Comparison of ENCODE assay signal across 8 cellular contexts in genomic region chr12:53097564-53098353, GRCh38. TPM values are rescaled to one million over a fixed set of nuclear protein-coding genes. Genes with fewer than 3 reads are reported as not detected.
DNase-seq lines count a peak whose midpoint lies in the region; ATAC-seq and TF ChIP-seq lines count a peak whose summit lies in the region.

IGFBP6 (plus strand) TSS chr12:53097667; CDS start chr12:53097718, 51 bp downstream.

- H3K9me3 ChIP-seq in mucosa of stomach (ENCODE audit: control insufficient read depth, low read length) = no peaks in the 10 kb centered on the region

- peak; percentile 3 for TF ChIP-seq CTCF in epithelial cell of esophagus (IDR thresholded peaks at IDR 0.05; ENCODE audit: insufficient read depth, low read depth, low read length, missing control alignments)

- peak within 1 kb of the TSS; percentile 65 for H3K9ac ChIP-seq in mucosa of stomach (ENCODE audit: low read length)

- peak within 1 kb of the TSS; percentile 42 for H3K4me3 ChIP-seq in epithelial cell of esophagus (ENCODE audit: low read length)
- H3K4me3 ChIP-seq in mucosa of stomach (ENCODE audit: low read length) = peak within 1 kb of the TSS; percentile 17

- peak; percentile 52 for ATAC-seq in GM19324 (IDR thresholded peaks at IDR 0.05; ENCODE audit: low FRiP score, unreplicated experiment)
- ATAC-seq in stimulated activated naive CD8-positive, alpha-beta T cell treated with anti-CD3 and anti-CD28 coated beads, Interleukin-15, Interleukin-2, amounts not matched to agents 100 U/mL and 50 U/mL, for 24 hours = peak; percentile 47

- H3K4me1 ChIP-seq in mucosa of stomach (ENCODE audit: control insufficient read depth, insufficient read depth, low read length) = peaks cover 32% of the 10 kb centered on the region

- peak; percentile 40 for DNase-seq in AG08395 (ENCODE audit: low spot score)
- peak; percentile 47 for DNase-seq in NCI-H460 (ENCODE audit: extremely low read depth, low read depth)
- DNase-seq in activated T-cell treated with anti-CD3 and anti-CD28 coated beads for 1 hour (ENCODE audit: low read depth) = peak; percentile 42
- peak; percentile 47 for DNase-seq in epithelial cell of esophagus (ENCODE audit: low read depth)
- DNase-seq in stimulated activated naive CD8-positive, alpha-beta T cell treated with anti-CD3 and anti-CD28 coated beads, Interleukin-15, Interleukin-2, amounts not matched to agents 100 U/mL and 50 U/mL, for 24 hours = peak; percentile 77
- no peak for DNase-seq in middle frontal gyrus (ENCODE audit: extremely low spot score, low spot score)

- peaks cover 31% of the 10 kb centered on the region for H3K27me3 ChIP-seq in mucosa of stomach (ENCODE audit: control insufficient read depth, insufficient read depth, low read length)

- H3K36me3 ChIP-seq in mucosa of stomach (ENCODE audit: control insufficient read depth, insufficient read depth, low read length) = no peaks in the 10 kb centered on the region

RNA-seq across cellular contexts. Expression of gene IGFBP6, which starts in this region (rescaled TPM):
- 53.1 and 54.9 TPM in 2 replicates for total RNA-seq in NCI-H460 (2014; rRNA removed; shearing (Covaris generic))
- 35.8 and 72.1 TPM in 2 replicates for polyA plus RNA-seq in NCI-H460 (2014; cell fraction: nucleus; rRNA removed)
